11 cellular contexts compared by ENCODE assay signal in the genomic region with DNA sequence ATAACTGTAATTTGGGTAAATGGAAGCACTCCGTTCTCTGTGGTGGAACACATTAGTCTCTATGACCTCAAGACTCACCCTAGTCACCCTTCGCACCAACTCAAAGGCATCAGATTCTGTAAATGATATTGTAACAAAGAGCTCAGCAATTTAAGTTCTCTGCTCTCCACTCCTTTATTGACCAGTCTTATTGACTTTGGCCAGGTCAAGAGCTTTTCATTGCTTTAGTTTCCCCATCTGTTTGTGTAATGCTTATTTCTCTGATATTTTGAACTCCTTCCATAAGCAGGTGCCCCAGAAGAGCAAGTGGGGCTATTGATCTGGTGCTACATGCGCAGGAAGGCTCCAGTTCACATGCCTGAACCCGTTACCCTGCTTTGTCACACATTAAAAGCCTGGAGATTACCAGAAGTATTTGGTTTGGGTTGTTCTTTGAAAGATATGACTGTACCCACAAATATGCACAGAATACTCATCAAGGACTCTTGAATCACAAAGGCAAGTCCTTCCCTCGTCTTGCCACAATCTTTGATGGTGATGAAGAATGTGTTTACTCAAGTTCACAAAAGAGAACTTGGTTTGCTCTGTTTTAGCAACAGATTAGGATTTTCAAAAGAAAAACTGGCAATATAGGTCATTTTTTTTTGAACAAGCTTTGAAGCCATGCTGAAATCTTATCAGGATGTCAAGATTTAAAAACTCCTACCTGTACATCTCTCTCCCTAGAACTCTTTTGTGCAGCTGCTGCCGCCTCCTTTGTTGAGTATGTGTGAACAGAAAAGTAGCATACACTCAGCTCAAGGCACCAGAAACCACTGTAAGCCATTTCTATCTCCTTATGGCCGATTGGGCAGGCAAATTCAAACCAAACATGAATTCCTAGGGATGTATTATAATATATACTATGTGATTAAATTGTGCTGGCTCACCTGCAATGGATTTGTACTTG.
A peak's percentile ranks its signal among the peaks of the same experiment; 100 is the strongest.
DNase-seq lines count a peak whose midpoint lies in the region; ATAC-seq, FAIRE-seq and TF ChIP-seq lines count a peak whose summit lies in the region.
"Had no signal": no experiment of that assay in that cellular context is flagged by ENCODE, and none has a peak within 500 bp of the region (broad histone marks: within the 10 kb centered on the region; RNA-seq: fewer than 3 reads in every experiment).

No MANE protein-coding gene starts in this region.

- in situ Hi-C loops in ACHN (cut with HindIII; ENCODE audit: low pct_ligation_motif_present, low pct_unique_long_range_greater_than_20kb, low sequenced_read_pairs), result no loop called here
- in situ Hi-C loops in HAP-1 (cut with MboI; ENCODE audit: low sequenced_read_pairs), result no loop called here
- in situ Hi-C loops in HepG2 (cut with HindIII; ENCODE audit: extremely low pct_ligation_motif_present, low pct_unique_long_range_greater_than_20kb), result loop anchor here (10.0 kb wide), 1 partner anchor 810 kb away; a partner anchor contains a TSS

- H3K27ac ChIP-seq in HepG2 (ENCODE audit: extremely low read length, insufficient read depth, low read length), result peak overlapping the region; percentile 77

- no peak for TF ChIP-seq RAD21 in HepG2 (CRISPR knock-in tag; IDR thresholded peaks at IDR 0.05)

- CTCF ChIA-PET in HepG2 (lab: Yijun Ruan, JAX; ENCODE audit: low intra/inter-chr PET ratio, low total read pairs), result no interaction called here

- peak overlapping the region; percentile 52 for H3K4me2 ChIP-seq in HepG2 (ENCODE audit: low read depth, low read length)

- H4K20me1 ChIP-seq in HepG2 (ENCODE audit: insufficient read depth, low read length), result no peaks in the 10 kb centered on the region

- no peak overlapping the region for H2AFZ ChIP-seq in HepG2 (ENCODE audit: low read length)

- H3K36me3 ChIP-seq in HAP-1 (replicated peaks), result no peaks in the 10 kb centered on the region
- H3K36me3 ChIP-seq in HepG2 (replicated peaks in 1 of 2; ENCODE audit: control insufficient read depth in 1 of 2, insufficient read depth in 2 of 2, low read length in 2 of 2), result no peaks in the 10 kb centered on the region

- peak in 1 of 2 experiments; percentile 41; a peak in 2 of 4 replicates for TF ChIP-seq POLR2A in HepG2 (IDR thresholded peaks at IDR 0.05; ENCODE audit: insufficient read depth in 1 of 2, low read depth in 2 of 2, low read length in 2 of 2)

- H3K4me1 Mint-ChIP-seq in activated T-helper 17 cell treated with anti-CD3 and anti-CD28 coated beads, Interleukin-2, amount 50 U/mL, for 72 hours, result peaks cover 13% of the 10 kb centered on the region
- H3K4me1 Mint-ChIP-seq: central memory CD8-positive, alpha-beta T cell; IgD-negative memory B cell had no signal

- WGBS in HepG2 (ENCODE audit: low lambda C conversion rate), result 6% methylated on average over 7 of the region's 7 CpGs

- no peaks in the 10 kb centered on the region for H3K9me3 ChIP-seq in HAP-1
- no peaks in the 10 kb centered on the region for H3K9me3 ChIP-seq in HepG2 (ENCODE audit: low read length)

- H3K27ac Mint-ChIP-seq in activated T-helper 17 cell treated with anti-CD3 and anti-CD28 coated beads, Interleukin-2, amount 50 U/mL, for 72 hours, result peak overlapping the region; percentile 80
- H3K27ac Mint-ChIP-seq: IgD-negative memory B cell had no signal

- peak; percentile 88 for ATAC-seq in activated T-helper 17 cell treated with anti-CD3 and anti-CD28 coated beads, Interleukin-2, amount 50 U/mL, for 72 hours (replicated peaks)
- peak; percentile 92 for ATAC-seq in HepG2
- ATAC-seq: sciatic nerve had no signal

- H3K4me3 Mint-ChIP-seq in activated T-helper 17 cell treated with anti-CD3 and anti-CD28 coated beads, Interleukin-2, amount 50 U/mL, for 72 hours, result peak overlapping the region; percentile 36
- H3K4me3 Mint-ChIP-seq: central memory CD8-positive, alpha-beta T cell had no signal

- DNase-seq in ACHN (peak; percentile 82), HAP-1 (ENCODE audit: low spot score in 2 of 2) (peak; percentile 8 to 11), HepG2 (ENCODE audit: low spot score) (peak; percentile 94), NCI-H446 (lab: John Stamatoyannopoulos, UW) (no peak), GM19240 (ENCODE audit: insufficient read length, low spot score) (no peak)
- no peak for DNase-seq in activated CD4-positive, CD25-positive, alpha-beta regulatory T cell treated with anti-CD3 and anti-CD28 coated beads, Interleukin-2, amount 50 U/mL, for 72 hours
- no peak for DNase-seq in stimulated activated CD4-positive, alpha-beta T cell treated with anti-CD3 and anti-CD28 coated beads, Interleukin-15, amount 100 ng/mL, for 24 hours

- H3K79me2 ChIP-seq in HepG2 (ENCODE audit: insufficient read depth, low read length), result peaks cover 5% of the 10 kb centered on the region

- intact Hi-C loops in HepG2 (cut with micrococcal nuclease; ENCODE audit: unreplicated experiment), result loop anchor here (10.0 kb wide), 1 partner anchor 810 kb away; a partner anchor contains a TSS

- no peaks in the 10 kb centered on the region for H3K27me3 ChIP-seq in HAP-1 (ENCODE audit: low read depth)
- H3K27me3 ChIP-seq in HepG2 (ENCODE audit: control insufficient read depth in 1 of 2, insufficient read depth in 2 of 2, low read length in 2 of 2), result no peaks in the 10 kb centered on the region

- peak overlapping the region; percentile 55 for H3K9ac ChIP-seq in HepG2 (ENCODE audit: insufficient read depth, low read depth, low read length)

- no peaks in the 10 kb centered on the region for H3K36me3 Mint-ChIP-seq in activated T-helper 17 cell treated with anti-CD3 and anti-CD28 coated beads, Interleukin-2, amount 50 U/mL, for 72 hours (ENCODE audit: low read depth)
- H3K36me3 Mint-ChIP-seq: IgD-negative memory B cell had no signal

- H3K4me3 ChIP-seq in HAP-1 (no peak overlapping the region), HepG2 (replicated peaks in 1 of 3; ENCODE audit: insufficient read depth in 1 of 3, low read depth in 2 of 3, low read length in 3 of 3) (peak overlapping the region in 2 of 3 experiments; percentile 17 to 22; a peak in 2 of 6 replicates)

- peak; percentile 78 for FAIRE-seq in HepG2 (lab: Jason Lieb, UNC)

- POLR2A ChIA-PET in HepG2 (lab: Yijun Ruan, JAX), result interaction anchor here (0.6 to 1.6 kb wide), 12 partner anchors 11 to 717 kb away, joined by 3 to 6 read pairs (median 4); no protein-coding TSS in a partner anchor

- TF ChIP-seq CTCF in HepG2 (CRISPR knock-in tag; IDR thresholded peaks at IDR 0.05), result no peak

- no peaks in the 10 kb centered on the region for H3K4me1 ChIP-seq in HAP-1
- H3K4me1 ChIP-seq in HepG2 (ENCODE audit: insufficient read depth, low read length), result peaks cover 98% of the 10 kb centered on the region

- peaks cover 4% of the 10 kb centered on the region for H3K27me3 Mint-ChIP-seq in activated T-helper 17 cell treated with anti-CD3 and anti-CD28 coated beads, Interleukin-2, amount 50 U/mL, for 72 hours
- H3K27me3 Mint-ChIP-seq: IgD-negative memory B cell had no signal

- no peaks in the 10 kb centered on the region for H3K9me3 Mint-ChIP-seq in activated T-helper 17 cell treated with anti-CD3 and anti-CD28 coated beads, Interleukin-2, amount 50 U/mL, for 72 hours
- H3K9me3 Mint-ChIP-seq: central memory CD8-positive, alpha-beta T cell; IgD-negative memory B cell had no signal

- TF ChIP-seq EP300 in HepG2 (IDR thresholded peaks at IDR 0.05; ENCODE audit: low read depth in 2 of 2, low read length in 2 of 2), result peak in 1 of 2 experiments; percentile 89; a peak in 3 of 4 replicates
- TF ChIP-seq EP300 in HepG2 (CRISPR knock-in tag; IDR thresholded peaks at IDR 0.05; ENCODE audit: borderline replicate concordance), result peak; percentile 95

- BruUV-seq in HepG2 (replicated peaks; lab: Mats Ljungman, UMichigan), result no TSS peak

TF ChIP-seq in HepG2, 621 proteins besides CTCF, POLR2A, EP300 and RAD21 (continues in another document):
- no peak for TF ChIP-seq ZNF251 (CRISPR knock-in tag; IDR thresholded peaks at IDR 0.05)
- peak; percentile 92 for TF ChIP-seq FOSL1 (CRISPR knock-in tag; IDR thresholded peaks at IDR 0.05; ENCODE audit: borderline replicate concordance)
- TF ChIP-seq, protein P1, sequence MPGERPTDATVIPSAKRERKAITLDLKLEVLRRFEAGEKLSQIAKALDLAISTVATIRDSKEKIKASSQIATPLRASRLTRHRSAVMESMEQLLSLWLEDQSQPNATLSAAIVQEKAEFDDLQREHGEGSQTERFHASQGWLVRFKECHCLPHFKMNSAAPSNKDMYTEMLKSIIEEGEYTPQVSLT (CRISPR knock-in tag; IDR thresholded peaks at IDR 0.05; ENCODE audit: borderline replicate concordance, low read depth), result no peak
- TF ChIP-seq XBP1 (CRISPR knock-in tag; IDR thresholded peaks at IDR 0.05), result no peak
- TF ChIP-seq SIX1 (CRISPR knock-in tag; IDR thresholded peaks at IDR 0.05; ENCODE audit: borderline replicate concordance), result peak; percentile 61
- no peak for TF ChIP-seq ATF7 (IDR thresholded peaks at IDR 0.05)
- peak; percentile 41; the same call in 1 of the 2 replicates for TF ChIP-seq ATF7 (CRISPR knock-in tag; IDR thresholded peaks at IDR 0.05)

Comparison
In these comparisons a context has a peak if more than half of its experiments do, and no peak if none do; other contexts are left out.
1. DNase-seq: peak in ACHN (single experiment), HAP-1 (2 of 2) and HepG2 (single experiment); none in activated CD4-positive, CD25-positive, alpha-beta regulatory T cell treated with anti-CD3 and anti-CD28 coated beads, Interleukin-2, amount 50 U/mL, for 72 hours (single experiment), NCI-H446 (0 of 2), stimulated activated CD4-positive, alpha-beta T cell treated with anti-CD3 and anti-CD28 coated beads, Interleukin-15, amount 100 ng/mL, for 24 hours (single experiment) and GM19240 (single experiment).